Comparison of ENCODE assay signal across 1 cellular context in genomic region chr16:81888520-81889394, GRCh38.
TF ChIP-seq lines count a peak whose summit lies in the region.

No MANE protein-coding gene starts in this region.

TF ChIP-seq in H1, 55 proteins besides CTCF, POLR2A, EP300 and RAD21:
- no peak for TF ChIP-seq PHF8 (conservative IDR thresholded peaks at IDR 0.05; ENCODE audit: low read depth, low read length)
- no peak for TF ChIP-seq RXRA (IDR thresholded peaks at IDR 0.05; ENCODE audit: insufficient read depth, low read depth, low read length)
- no peak for TF ChIP-seq SP4 (IDR thresholded peaks at IDR 0.05; ENCODE audit: low read length)
- TF ChIP-seq CTBP2 (IDR thresholded peaks at IDR 0.05; ENCODE audit: borderline replicate concordance, insufficient read depth, insufficient read length, low read length): no peak
- TF ChIP-seq BCL11A (IDR thresholded peaks at IDR 0.05; ENCODE audit: low read depth in 2 of 2, low read length in 2 of 2): no peak
- TF ChIP-seq ATF3 (IDR thresholded peaks at IDR 0.05; ENCODE audit: insufficient read depth, low read depth, low read length): no peak
- no peak for TF ChIP-seq SP2 (IDR thresholded peaks at IDR 0.05; ENCODE audit: low read length)
- no peak for TF ChIP-seq TBP (IDR thresholded peaks at IDR 0.05; ENCODE audit: low read depth, low read length)
- no peak for TF ChIP-seq POLR2AphosphoS5 (IDR thresholded peaks at IDR 0.05; ENCODE audit: low read depth, low read length)
- no peak for TF ChIP-seq TAF1 (IDR thresholded peaks at IDR 0.05; ENCODE audit: low read depth, low read length)
- no peak for TF ChIP-seq EGR1 (IDR thresholded peaks at IDR 0.05; ENCODE audit: borderline replicate concordance, low read depth, low read length)
- TF ChIP-seq POU5F1 (IDR thresholded peaks at IDR 0.05; ENCODE audit: low read depth, low read length): no peak
- TF ChIP-seq GTF2F1 (IDR thresholded peaks at IDR 0.05; ENCODE audit: borderline replicate concordance, low read depth, low read length): no peak
- no peak for TF ChIP-seq KDM5A (IDR thresholded peaks at IDR 0.05; ENCODE audit: low read length)
- TF ChIP-seq CREB1 (IDR thresholded peaks at IDR 0.05): no peak
- TF ChIP-seq USF2 (IDR thresholded peaks at IDR 0.05; ENCODE audit: low read length): no peak
- no peak for TF ChIP-seq SUZ12 (IDR thresholded peaks at IDR 0.05; ENCODE audit: low read length)
- no peak for TF ChIP-seq CHD2 (IDR thresholded peaks at IDR 0.05; ENCODE audit: low read length)
- no peak for TF ChIP-seq RFX5 (IDR thresholded peaks at IDR 0.05; ENCODE audit: borderline replicate concordance, low read depth, low read length)
